In the genomic region with DNA sequence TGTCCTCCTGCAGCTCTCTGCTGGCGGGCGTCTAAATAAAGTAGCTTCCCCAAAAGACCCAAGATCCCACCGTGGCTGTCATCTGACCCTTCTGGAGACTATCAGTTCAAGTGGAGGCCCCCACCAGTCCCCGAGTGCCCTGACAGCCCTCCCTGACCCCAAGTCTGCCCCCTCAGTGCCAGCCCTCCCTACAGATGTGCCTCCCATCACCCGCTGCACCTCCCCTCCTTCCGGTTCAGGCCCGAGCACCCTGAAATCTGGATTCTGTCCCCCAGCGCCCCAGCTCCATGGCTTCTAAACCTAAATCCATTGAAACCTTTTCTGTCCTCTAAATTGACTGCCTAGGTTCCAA, we compare ENCODE assay signal across 1 cellular context.
TF ChIP-seq lines count a peak whose summit lies in the region.

No MANE protein-coding gene starts in this region.

TF ChIP-seq in GM12878, 131 proteins besides CTCF, POLR2A, EP300 and RAD21 (continued from another document):
- TF ChIP-seq, protein P1, sequence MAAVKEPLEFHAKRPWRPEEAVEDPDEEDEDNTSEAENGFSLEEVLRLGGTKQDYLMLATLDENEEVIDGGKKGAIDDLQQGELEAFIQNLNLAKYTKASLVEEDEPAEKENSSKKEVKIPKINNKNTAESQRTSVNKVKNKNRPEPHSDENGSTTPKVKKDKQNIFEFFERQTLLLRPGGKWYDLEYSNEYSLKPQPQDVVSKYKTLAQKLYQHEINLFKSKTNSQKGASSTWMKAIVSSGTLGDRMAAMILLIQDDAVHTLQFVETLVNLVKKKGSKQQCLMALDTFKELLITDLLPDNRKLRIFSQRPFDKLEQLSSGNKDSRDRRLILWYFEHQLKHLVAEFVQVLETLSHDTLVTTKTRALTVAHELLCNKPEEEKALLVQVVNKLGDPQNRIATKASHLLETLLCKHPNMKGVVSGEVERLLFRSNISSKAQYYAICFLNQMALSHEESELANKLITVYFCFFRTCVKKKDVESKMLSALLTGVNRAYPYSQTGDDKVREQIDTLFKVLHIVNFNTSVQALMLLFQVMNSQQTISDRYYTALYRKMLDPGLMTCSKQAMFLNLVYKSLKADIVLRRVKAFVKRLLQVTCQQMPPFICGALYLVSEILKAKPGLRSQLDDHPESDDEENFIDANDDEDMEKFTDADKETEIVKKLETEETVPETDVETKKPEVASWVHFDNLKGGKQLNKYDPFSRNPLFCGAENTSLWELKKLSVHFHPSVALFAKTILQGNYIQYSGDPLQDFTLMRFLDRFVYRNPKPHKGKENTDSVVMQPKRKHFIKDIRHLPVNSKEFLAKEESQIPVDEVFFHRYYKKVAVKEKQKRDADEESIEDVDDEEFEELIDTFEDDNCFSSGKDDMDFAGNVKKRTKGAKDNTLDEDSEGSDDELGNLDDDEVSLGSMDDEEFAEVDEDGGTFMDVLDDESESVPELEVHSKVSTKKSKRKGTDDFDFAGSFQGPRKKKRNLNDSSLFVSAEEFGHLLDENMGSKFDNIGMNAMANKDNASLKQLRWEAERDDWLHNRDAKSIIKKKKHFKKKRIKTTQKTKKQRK (IDR thresholded peaks at IDR 0.05; ENCODE audit: low read depth, low read length), result no peak
- TF ChIP-seq CREB1 (IDR thresholded peaks at IDR 0.05; ENCODE audit: low read depth) (0 out of 2 replicates have a peak, but pooled peaks have one; percentile 6), EZH2 (IDR thresholded peaks at IDR 0.05; ENCODE audit: borderline replicate concordance, control insufficient read depth, low read depth, low read length) (no peak), ZNF24 (IDR thresholded peaks at IDR 0.05) (no peak)
- TF ChIP-seq, protein P2, sequence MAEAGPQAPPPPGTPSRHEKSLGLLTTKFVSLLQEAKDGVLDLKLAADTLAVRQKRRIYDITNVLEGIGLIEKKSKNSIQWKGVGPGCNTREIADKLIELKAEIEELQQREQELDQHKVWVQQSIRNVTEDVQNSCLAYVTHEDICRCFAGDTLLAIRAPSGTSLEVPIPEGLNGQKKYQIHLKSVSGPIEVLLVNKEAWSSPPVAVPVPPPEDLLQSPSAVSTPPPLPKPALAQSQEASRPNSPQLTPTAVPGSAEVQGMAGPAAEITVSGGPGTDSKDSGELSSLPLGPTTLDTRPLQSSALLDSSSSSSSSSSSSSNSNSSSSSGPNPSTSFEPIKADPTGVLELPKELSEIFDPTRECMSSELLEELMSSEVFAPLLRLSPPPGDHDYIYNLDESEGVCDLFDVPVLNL (IDR thresholded peaks at IDR 0.05; ENCODE audit: low read depth, low read length), result no peak
